ENCODE assay signal across 16 cellular contexts in the genomic region with DNA sequence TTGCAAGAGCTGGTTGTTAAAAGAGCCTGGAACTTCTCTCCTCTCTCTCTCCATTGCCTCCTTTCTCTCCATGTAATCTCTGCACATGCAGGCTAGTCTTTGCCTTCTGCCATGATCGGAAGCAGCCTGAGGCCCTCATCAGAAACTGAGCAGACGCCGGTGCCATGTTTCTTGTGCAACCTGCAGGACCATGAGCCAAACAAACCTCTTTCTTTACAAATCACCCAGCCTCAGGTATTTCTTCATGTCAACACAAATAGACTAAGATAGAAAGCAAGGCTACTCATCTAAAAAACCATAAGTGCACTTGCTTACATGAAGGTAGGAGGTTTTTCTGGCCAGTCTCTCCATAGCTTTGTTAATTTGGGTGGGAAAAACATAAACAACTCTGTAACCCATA. TPM values are rescaled to one million over a fixed set of nuclear protein-coding genes. Genes with fewer than 3 reads are reported as not detected.
"Had no signal": no experiment of that assay in that cellular context is flagged by ENCODE, and none has a peak within 500 bp of the region (broad histone marks: within the 10 kb centered on the region; RNA-seq: fewer than 3 reads in every experiment).

No MANE protein-coding gene starts in this region.

- H3K27me3 ChIP-seq: colonic mucosa, hepatocyte, neutrophil, upper lobe of left lung, vagina had no signal

- ATAC-seq: naive thymus-derived CD8-positive, alpha-beta T cell; right cardiac atrium; stimulated activated effector memory CD8-positive, alpha-beta T cell treated with anti-CD3 and anti-CD28 coated beads, Interleukin-12 subunit alpha, Interleukin-12 subunit beta, amount 100 ng/mL, for 72 hours; stimulated activated naive CD8-positive, alpha-beta T cell treated with anti-CD3 and anti-CD28 coated beads, Interleukin-15, Interleukin-2, amounts not matched to agents 100 U/mL and 50 U/mL, for 24 hours had no signal

- H3K9me3 ChIP-seq: colonic mucosa, neutrophil, upper lobe of left lung, vagina had no signal

- H3K36me3 ChIP-seq: colonic mucosa, neutrophil, upper lobe of left lung, vagina had no signal

- DNase-seq: caudate nucleus; colonic mucosa; dermis blood vessel endothelial cell; foreskin melanocyte; mammary epithelial cell; naive thymus-derived CD8-positive, alpha-beta T cell; posterior cingulate gyrus; right cardiac atrium; stimulated activated CD4-positive, alpha-beta T cell treated with anti-CD3 and anti-CD28 coated beads, Interleukin-4, amount 100 ng/mL, for 1 hour; stimulated activated CD8-positive, alpha-beta memory T cell treated with anti-CD3 and anti-CD28 coated beads, Interleukin-4, amount 100 ng/mL, for 48 hours; stimulated activated naive CD8-positive, alpha-beta T cell treated with anti-CD3 and anti-CD28 coated beads, Interleukin-15, Interleukin-2, amounts not matched to agents 100 U/mL and 50 U/mL, for 24 hours; upper lobe of left lung had no signal

- H3K4me3 ChIP-seq: colonic mucosa, hepatocyte, upper lobe of left lung, vagina had no signal

- H3K27ac ChIP-seq: colonic mucosa, hepatocyte, neutrophil, upper lobe of left lung, vagina had no signal

- H3K4me1 ChIP-seq: colonic mucosa, upper lobe of left lung had no signal

- H2AFZ ChIP-seq: hepatocyte had no signal

RNA-seq across cellular contexts. Expression of a gene that starts 8.7 kb away (rescaled TPM):
- total RNA-seq: naive thymus-derived CD8-positive, alpha-beta T cell had no signal
- polyA plus RNA-seq: naive thymus-derived CD8-positive, alpha-beta T cell had no signal
